1 cellular context compared by ENCODE assay signal in genomic region chr10:43313901-43314300, GRCh38.
TF ChIP-seq lines count a peak whose summit lies in the region.

No MANE protein-coding gene starts in this region.

TF ChIP-seq in HEK293, 187 proteins besides CTCF, POLR2A, EP300 and RAD21 (continued from another document):
- TF ChIP-seq PRDM10 (tag by site-specific recombination; IDR thresholded peaks at IDR 0.05): 0 out of 2 replicates have a peak, but pooled peaks have one; percentile 26
- no peak for TF ChIP-seq ZNF76 (tag by site-specific recombination; IDR thresholded peaks at IDR 0.05; ENCODE audit: borderline replicate concordance, low read depth)
